Comparison of ENCODE assay signal across 20 cellular contexts in genomic region chr18:35283923-35284794, GRCh38.
"Had no signal": no experiment of that assay in that cellular context is flagged by ENCODE, and none has a peak within 500 bp of the region (broad histone marks: within the 10 kb centered on the region; RNA-seq: fewer than 3 reads in every experiment).

No MANE protein-coding gene starts in this region.

- H3K4me3 ChIP-seq: body of pancreas, colonic mucosa, esophagus squamous epithelium, lower lobe of right lung, tibial nerve, vagina had no signal

- DNase-seq: activated CD4-positive, alpha-beta T cell treated with anti-CD3 and anti-CD28 coated beads, Interleukin-2, amount 10 ng/mL, durations not matched to agents 7 days and 5 days; activated CD8-positive, alpha-beta memory T cell treated with anti-CD3 and anti-CD28 coated beads, Interleukin-2, amount 50 U/mL, for 48 hours; activated gamma-delta T cell; activated naive CD8-positive, alpha-beta T cell treated with anti-CD3 and anti-CD28 coated beads for 36 hours; activated T-cell treated with anti-CD3 and anti-CD28 coated beads, Interleukin-2, amount 50 U/mL, for 72 hours; amygdala; body of pancreas; central memory CD4-positive, alpha-beta T cell; colonic mucosa; esophagus squamous epithelium; immature natural killer cell; lower lobe of right lung; stimulated activated CD4-positive, alpha-beta T cell treated with anti-CD3 and anti-CD28 coated beads, Interleukin-15, amount 100 ng/mL, for 24 hours; stimulated activated CD4-positive, alpha-beta T cell treated with anti-CD3 and anti-CD28 coated beads, Interleukin-4, amount 100 ng/mL, for 1 hour; stimulated activated naive B cell treated with anti-CD40 and anti-IgM and Interleukin-4, amounts not matched to agents 10 μg/mL and 1 μg/mL and 100 μg/mL, for 72 hours; T-helper 9 cell had no signal

- H3K4me1 ChIP-seq: colonic mucosa had no signal

- H3K27ac ChIP-seq: body of pancreas, colonic mucosa, esophagus squamous epithelium, lower lobe of right lung, parathyroid adenoma, tibial nerve, vagina had no signal

- H3K36me3 ChIP-seq: colonic mucosa had no signal

- ATAC-seq: activated T-cell treated with anti-CD3 and anti-CD28 coated beads, Interleukin-2, amount 50 U/mL, for 72 hours; body of pancreas; stimulated activated naive B cell treated with anti-CD40 and anti-IgM and Interleukin-4, amounts not matched to agents 10 μg/mL and 1 μg/mL and 100 μg/mL, for 72 hours had no signal

- H3K4me3 Mint-ChIP-seq: activated CD4-positive, alpha-beta T cell treated with anti-CD3 and anti-CD28 coated beads, Interleukin-2, amount 10 ng/mL, durations not matched to agents 7 days and 5 days; activated naive CD8-positive, alpha-beta T cell treated with anti-CD3 and anti-CD28 coated beads for 36 hours; activated T-cell treated with anti-CD3 and anti-CD28 coated beads, Interleukin-2, amount 50 U/mL, for 72 hours; immature natural killer cell; neural crest cell; stimulated activated naive B cell treated with anti-CD40 and anti-IgM and Interleukin-4, amounts not matched to agents 10 μg/mL and 1 μg/mL and 100 μg/mL, for 72 hours had no signal

- H3K9ac ChIP-seq: parathyroid adenoma had no signal

- H3K9me3 ChIP-seq: body of pancreas, colonic mucosa, esophagus squamous epithelium, vagina had no signal

- H2AFZ ChIP-seq: parathyroid adenoma had no signal

- H3K9me3 Mint-ChIP-seq: immature natural killer cell had no signal

- H3K27ac Mint-ChIP-seq: activated CD4-positive, alpha-beta T cell treated with anti-CD3 and anti-CD28 coated beads, Interleukin-2, amount 10 ng/mL, durations not matched to agents 7 days and 5 days; activated naive CD8-positive, alpha-beta T cell treated with anti-CD3 and anti-CD28 coated beads for 36 hours; activated T-cell treated with anti-CD3 and anti-CD28 coated beads, Interleukin-2, amount 50 U/mL, for 72 hours; immature natural killer cell; stimulated activated naive B cell treated with anti-CD40 and anti-IgM and Interleukin-4, amounts not matched to agents 10 μg/mL and 1 μg/mL and 100 μg/mL, for 72 hours had no signal

- H3K27me3 ChIP-seq: body of pancreas, colonic mucosa, esophagus squamous epithelium, tibial nerve, vagina had no signal

- H3K27me3 Mint-ChIP-seq: activated CD4-positive, alpha-beta T cell treated with anti-CD3 and anti-CD28 coated beads, Interleukin-2, amount 10 ng/mL, durations not matched to agents 7 days and 5 days; activated naive CD8-positive, alpha-beta T cell treated with anti-CD3 and anti-CD28 coated beads for 36 hours; stimulated activated naive B cell treated with anti-CD40 and anti-IgM and Interleukin-4, amounts not matched to agents 10 μg/mL and 1 μg/mL and 100 μg/mL, for 72 hours had no signal
